ENCODE assay signal across 22 cellular contexts in the genomic region with DNA sequence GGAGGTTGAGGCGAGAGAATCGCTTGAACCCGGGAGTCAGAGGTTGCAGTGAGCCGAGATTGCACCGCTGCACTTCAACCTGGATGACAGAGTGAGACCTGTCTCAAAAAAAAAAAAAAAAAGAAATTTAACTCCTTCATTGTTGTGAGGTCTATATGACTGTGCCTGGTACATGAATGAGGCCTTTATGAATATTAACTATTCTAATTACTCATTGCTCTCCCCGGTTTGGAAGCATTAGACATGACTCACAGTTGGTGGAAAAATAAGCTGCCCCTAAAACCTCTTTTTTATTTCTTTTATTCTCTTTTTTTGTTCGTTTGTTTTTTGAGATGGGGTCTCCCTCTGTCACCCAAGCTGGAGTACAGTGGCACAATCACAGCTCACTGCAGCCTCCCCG. TPM values are rescaled to one million over a fixed set of nuclear protein-coding genes. Genes with fewer than 3 reads are reported as not detected.
DNase-seq lines count a peak whose midpoint lies in the region; ATAC-seq and TF ChIP-seq lines count a peak whose summit lies in the region.
"Had no signal": no experiment of that assay in that cellular context is flagged by ENCODE, and none has a peak within 500 bp of the region (broad histone marks: within the 10 kb centered on the region; RNA-seq: fewer than 3 reads in every experiment).

No MANE protein-coding gene starts in this region.

- H3K4me3 Mint-ChIP-seq in activated CD4-positive, alpha-beta T cell treated with anti-CD3 and anti-CD28 coated beads for 36 hours: no peak overlapping the region
- no peak overlapping the region for H3K4me3 Mint-ChIP-seq in stimulated activated naive CD8-positive, alpha-beta T cell treated with anti-CD3 and anti-CD28 coated beads, Interleukin-15, amount 100 ng/mL, for 72 hours
- no peak overlapping the region for H3K4me3 Mint-ChIP-seq in stimulated activated effector memory CD8-positive, alpha-beta T cell treated with anti-CD3 and anti-CD28 coated beads, Interleukin-12 subunit alpha, Interleukin-12 subunit beta, amount 100 ng/mL, for 72 hours
- H3K4me3 Mint-ChIP-seq: CD14-positive monocyte; CD8-positive, alpha-beta T cell had no signal

- in situ Hi-C loops in KBM-7 (cut with MboI; ENCODE audit: low pct_unique_long_range_greater_than_20kb, low sequenced_read_pairs): no loop called here

- no peaks in the 10 kb centered on the region for H3K9me3 Mint-ChIP-seq in activated CD4-positive, alpha-beta T cell treated with anti-CD3 and anti-CD28 coated beads for 36 hours (ENCODE audit: low read depth)
- H3K9me3 Mint-ChIP-seq in stimulated activated naive CD8-positive, alpha-beta T cell treated with anti-CD3 and anti-CD28 coated beads, Interleukin-15, amount 100 ng/mL, for 72 hours: no peaks in the 10 kb centered on the region
- no peaks in the 10 kb centered on the region for H3K9me3 Mint-ChIP-seq in stimulated activated effector memory CD8-positive, alpha-beta T cell treated with anti-CD3 and anti-CD28 coated beads, Interleukin-12 subunit alpha, Interleukin-12 subunit beta, amount 100 ng/mL, for 72 hours
- H3K9me3 Mint-ChIP-seq: CD8-positive, alpha-beta T cell had no signal

- H3K4me3 ChIP-seq in epithelial cell of esophagus (ENCODE audit: low read length) (no peak overlapping the region), coronary artery (no peak overlapping the region)
- H3K4me3 ChIP-seq: BLaER1, GM23248 had no signal

- peaks cover 43% of the 10 kb centered on the region for H3K27me3 Mint-ChIP-seq in activated CD4-positive, alpha-beta T cell treated with anti-CD3 and anti-CD28 coated beads for 36 hours
- H3K27me3 Mint-ChIP-seq in stimulated activated naive CD8-positive, alpha-beta T cell treated with anti-CD3 and anti-CD28 coated beads, Interleukin-15, amount 100 ng/mL, for 72 hours: peaks cover 81% of the 10 kb centered on the region

- POLR2A ChIA-PET in activated CD4-positive, alpha-beta T cell treated with anti-CD3 and anti-CD28 coated beads for 36 hours (lab: Charles Lee): interaction anchor here (0.6 to 1.5 kb wide), 2 partner anchors 50 to 53 kb away, joined by 3 to 7 read pairs; partner anchors contain the start of genes CLCN6 and MTHFR

- TF ChIP-seq CTCF in epithelial cell of esophagus (IDR thresholded peaks at IDR 0.05; ENCODE audit: insufficient read depth, low read depth, low read length, missing control alignments) (no peak), coronary artery (IDR thresholded peaks at IDR 0.05) (no peak)

- intact Hi-C loops in activated CD4-positive, alpha-beta T cell treated with anti-CD3 and anti-CD28 coated beads for 36 hours (cut with DNase I, micrococcal nuclease): no loop called here

- peak; percentile 64 for ATAC-seq in activated CD4-positive, alpha-beta T cell treated with anti-CD3 and anti-CD28 coated beads for 36 hours
- ATAC-seq in stimulated activated naive CD8-positive, alpha-beta T cell treated with anti-CD3 and anti-CD28 coated beads, Interleukin-15, amount 100 ng/mL, for 72 hours: peak; percentile 45
- no peak for ATAC-seq in stimulated activated naive CD8-positive, alpha-beta T cell treated with anti-CD3 and anti-CD28 coated beads, Interleukin-15, Interleukin-2, amounts not matched to agents 100 U/mL and 50 U/mL, for 24 hours
- ATAC-seq in stimulated activated effector memory CD8-positive, alpha-beta T cell treated with anti-CD3 and anti-CD28 coated beads, Interleukin-12 subunit alpha, Interleukin-12 subunit beta, amount 100 ng/mL, for 72 hours: peak; percentile 73
- ATAC-seq: CD8-positive, alpha-beta T cell had no signal

- no peak overlapping the region for H3K27ac Mint-ChIP-seq in activated CD4-positive, alpha-beta T cell treated with anti-CD3 and anti-CD28 coated beads for 36 hours
- H3K27ac Mint-ChIP-seq in stimulated activated naive CD8-positive, alpha-beta T cell treated with anti-CD3 and anti-CD28 coated beads, Interleukin-15, amount 100 ng/mL, for 72 hours: no peak overlapping the region
- no peak overlapping the region for H3K27ac Mint-ChIP-seq in stimulated activated effector memory CD8-positive, alpha-beta T cell treated with anti-CD3 and anti-CD28 coated beads, Interleukin-12 subunit alpha, Interleukin-12 subunit beta, amount 100 ng/mL, for 72 hours
- H3K27ac Mint-ChIP-seq: CD8-positive, alpha-beta T cell had no signal

- CTCF ChIA-PET in activated CD4-positive, alpha-beta T cell treated with anti-CD3 and anti-CD28 coated beads for 36 hours (lab: Charles Lee): no interaction called here

- H3K4me1 Mint-ChIP-seq in activated CD4-positive, alpha-beta T cell treated with anti-CD3 and anti-CD28 coated beads for 36 hours: no peaks in the 10 kb centered on the region
- peaks cover 22% of the 10 kb centered on the region for H3K4me1 Mint-ChIP-seq in stimulated activated naive CD8-positive, alpha-beta T cell treated with anti-CD3 and anti-CD28 coated beads, Interleukin-15, amount 100 ng/mL, for 72 hours
- peaks cover 6% of the 10 kb centered on the region for H3K4me1 Mint-ChIP-seq in stimulated activated effector memory CD8-positive, alpha-beta T cell treated with anti-CD3 and anti-CD28 coated beads, Interleukin-12 subunit alpha, Interleukin-12 subunit beta, amount 100 ng/mL, for 72 hours

- DNase-seq in activated CD4-positive, alpha-beta T cell treated with anti-CD3 and anti-CD28 coated beads for 36 hours: no peak
- DNase-seq in activated CD4-positive, alpha-beta T cell treated with anti-CD3 and anti-CD28 coated beads for 48 hours: no peak
- no peak for DNase-seq in stimulated activated naive CD8-positive, alpha-beta T cell treated with anti-CD3 and anti-CD28 coated beads, Interleukin-15, amount 100 ng/mL, for 72 hours
- no peak for DNase-seq in stimulated activated naive CD8-positive, alpha-beta T cell treated with anti-CD3 and anti-CD28 coated beads, Interleukin-15, Interleukin-2, amounts not matched to agents 100 U/mL and 50 U/mL, for 24 hours
- peak; percentile 21 for DNase-seq in epithelial cell of esophagus (ENCODE audit: low read depth)
- DNase-seq in stimulated activated effector memory CD8-positive, alpha-beta T cell treated with anti-CD3 and anti-CD28 coated beads, Interleukin-12 subunit alpha, Interleukin-12 subunit beta, amount 100 ng/mL, for 72 hours (ENCODE audit: low spot score in 2 of 2): no peak
- no peak for DNase-seq in coronary artery (ENCODE audit: low spot score)
- DNase-seq in KBM-7: no peak
- DNase-seq: 8988T; CD8-positive, alpha-beta T cell; COR-L47; DMS 273 treated with DMSO at 0.1 percent for 48 hours; DMS53; DND-41; EL; GM23248; HCEC 1CT had no signal

- no peaks in the 10 kb centered on the region for H3K36me3 Mint-ChIP-seq in activated CD4-positive, alpha-beta T cell treated with anti-CD3 and anti-CD28 coated beads for 36 hours (ENCODE audit: low read depth)
- no peaks in the 10 kb centered on the region for H3K36me3 Mint-ChIP-seq in stimulated activated effector memory CD8-positive, alpha-beta T cell treated with anti-CD3 and anti-CD28 coated beads, Interleukin-12 subunit alpha, Interleukin-12 subunit beta, amount 100 ng/mL, for 72 hours
- H3K36me3 Mint-ChIP-seq: CD14-positive monocyte; CD8-positive, alpha-beta T cell had no signal

- H3K27ac ChIP-seq in coronary artery: no peak overlapping the region
- H3K27ac ChIP-seq: BLaER1, GM23248 had no signal

RNA-seq across cellular contexts. Expression of gene NPPB, which starts 3.3 kb away (rescaled TPM):
- not detected for total RNA-seq in activated CD4-positive, alpha-beta T cell treated with anti-CD3 and anti-CD28 coated beads for 36 hours
- total RNA-seq: A673; CD8-positive, alpha-beta T cell; GM23248; H4; HT-29 had no signal

RNA-seq across cellular contexts. Expression of gene NPPA, which starts 7.8 kb away (rescaled TPM):
- total RNA-seq in activated CD4-positive, alpha-beta T cell treated with anti-CD3 and anti-CD28 coated beads for 36 hours: not detected
- total RNA-seq: A673; CD8-positive, alpha-beta T cell; GM23248; H4; HT-29 had no signal

RNA-seq across cellular contexts. Expression of gene CLCN6, which starts 49.4 kb away (rescaled TPM):
- 1 to 10 TPM; 9.4 to 9.5 TPM for total RNA-seq in activated CD4-positive, alpha-beta T cell treated with anti-CD3 and anti-CD28 coated beads for 36 hours

RNA-seq across cellular contexts. Expression of gene MTHFR, which starts 49.7 kb away (rescaled TPM):
- 10 to 100 TPM; 11.2 to 11.6 TPM for total RNA-seq in activated CD4-positive, alpha-beta T cell treated with anti-CD3 and anti-CD28 coated beads for 36 hours
